21 cellular contexts compared by ENCODE assay signal in the genomic region with DNA sequence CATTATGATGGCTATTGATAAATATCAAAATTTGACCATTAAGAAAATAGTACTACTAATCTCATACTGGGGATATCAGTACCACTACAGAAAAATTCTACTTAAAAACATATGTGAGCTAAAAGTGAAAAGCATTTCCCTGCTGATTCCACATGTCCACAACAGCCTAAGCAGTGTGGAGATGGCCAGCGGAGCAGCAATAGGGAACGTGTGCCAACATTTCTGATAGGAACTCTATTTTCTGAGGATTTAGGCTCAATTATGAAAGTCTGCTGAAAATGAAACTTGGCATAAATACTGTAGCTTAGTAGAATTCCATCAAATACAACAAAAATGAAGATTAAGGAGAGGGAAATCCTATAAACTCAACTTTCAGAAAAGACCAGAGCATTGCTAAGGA.
"Had no signal": no experiment of that assay in that cellular context is flagged by ENCODE, and none has a peak within 500 bp of the region (broad histone marks: within the 10 kb centered on the region; RNA-seq: fewer than 3 reads in every experiment).

No MANE protein-coding gene starts in this region.

- H3K9me3 Mint-ChIP-seq: activated CD4-positive, alpha-beta memory T cell treated with anti-CD3 and anti-CD28 coated beads, Interleukin-2, amount 10 ng/mL, durations not matched to agents 7 days and 5 days; activated naive CD4-positive, alpha-beta T cell treated with anti-CD3 and anti-CD28 coated beads for 36 hours; activated T-helper 17 cell treated with anti-CD3 and anti-CD28 coated beads, Interleukin-2, amount 50 U/mL, for 72 hours had no signal

- DNase-seq: activated CD4-positive, alpha-beta memory T cell treated with anti-CD3 and anti-CD28 coated beads, Interleukin-2, amount 10 ng/mL, durations not matched to agents 7 days and 5 days; activated CD4-positive, alpha-beta T cell treated with anti-CD3 and anti-CD28 coated beads for 36 hours; activated CD4-positive, alpha-beta T cell treated with anti-CD3 and anti-CD28 coated beads, Interleukin-2, amount 50 U/mL, for 1 hour; activated gamma-delta T cell; activated naive CD4-positive, alpha-beta T cell treated with anti-CD3 and anti-CD28 coated beads for 36 hours; activated T-cell treated with anti-CD3 and anti-CD28 coated beads for 4 hours; activated T-cell treated with anti-CD3 and anti-CD28 coated beads, Interleukin-2, amount 50 U/mL, for 48 hours; brain microvascular endothelial cell; NCI-H1092; NCI-H1436; NCI-H187; NCI-H2081; NCI-H524; PC-3; SIG-M5; T-helper 1 cell; WERI-Rb-1 had no signal

- H3K27ac Mint-ChIP-seq: activated CD4-positive, alpha-beta memory T cell treated with anti-CD3 and anti-CD28 coated beads, Interleukin-2, amount 10 ng/mL, durations not matched to agents 7 days and 5 days; activated CD4-positive, alpha-beta T cell treated with anti-CD3 and anti-CD28 coated beads for 36 hours; activated naive CD4-positive, alpha-beta T cell treated with anti-CD3 and anti-CD28 coated beads for 36 hours; activated naive CD8-positive, alpha-beta T cell; activated T-helper 17 cell treated with anti-CD3 and anti-CD28 coated beads, Interleukin-2, amount 50 U/mL, for 72 hours had no signal

- ATAC-seq: activated CD4-positive, alpha-beta T cell treated with anti-CD3 and anti-CD28 coated beads for 36 hours; activated T-helper 17 cell treated with anti-CD3 and anti-CD28 coated beads, Interleukin-2, amount 50 U/mL, for 72 hours; PC-3 had no signal

- H3K4me1 Mint-ChIP-seq: activated CD4-positive, alpha-beta memory T cell treated with anti-CD3 and anti-CD28 coated beads, Interleukin-2, amount 10 ng/mL, durations not matched to agents 7 days and 5 days; activated CD4-positive, alpha-beta T cell treated with anti-CD3 and anti-CD28 coated beads for 36 hours; activated T-helper 17 cell treated with anti-CD3 and anti-CD28 coated beads, Interleukin-2, amount 50 U/mL, for 72 hours had no signal

- H3K36me3 Mint-ChIP-seq: activated naive CD8-positive, alpha-beta T cell had no signal

- H3K27ac ChIP-seq: brain microvascular endothelial cell, cardiac muscle cell, KMS-11, WERI-Rb-1 had no signal

- H3K4me3 Mint-ChIP-seq: activated CD4-positive, alpha-beta memory T cell treated with anti-CD3 and anti-CD28 coated beads, Interleukin-2, amount 10 ng/mL, durations not matched to agents 7 days and 5 days; activated CD4-positive, alpha-beta T cell treated with anti-CD3 and anti-CD28 coated beads for 36 hours; activated naive CD4-positive, alpha-beta T cell treated with anti-CD3 and anti-CD28 coated beads for 36 hours; activated naive CD8-positive, alpha-beta T cell; activated T-helper 17 cell treated with anti-CD3 and anti-CD28 coated beads, Interleukin-2, amount 50 U/mL, for 72 hours had no signal
